8 cellular contexts compared by ENCODE assay signal in the genomic region with DNA sequence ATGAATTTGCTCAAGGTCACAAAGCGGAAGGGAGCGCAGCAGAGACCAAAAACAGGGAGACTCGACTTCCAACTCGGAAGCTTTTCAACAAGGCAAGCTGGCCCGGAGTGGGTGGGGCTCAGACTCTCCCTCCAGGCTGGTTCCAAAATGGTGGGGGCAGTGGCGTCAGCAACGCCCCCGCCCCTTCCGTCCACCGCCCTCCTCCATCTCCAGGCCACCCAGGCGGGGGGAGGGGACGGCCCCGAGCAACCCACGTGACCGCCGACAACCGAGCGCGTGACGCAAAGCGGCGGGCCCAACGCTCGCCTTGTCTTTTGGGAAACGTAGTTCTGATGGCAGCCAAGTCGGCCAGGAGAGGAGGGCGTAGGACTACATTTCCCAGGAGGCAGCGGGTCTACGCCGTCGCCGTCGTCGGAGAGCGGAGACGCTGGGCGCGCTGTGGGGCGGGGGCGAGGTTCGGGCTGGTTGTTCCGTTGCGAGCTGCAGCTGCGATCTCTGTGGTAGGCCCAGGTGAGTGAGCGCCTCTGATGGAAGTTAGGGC. TPM values are rescaled to one million over a fixed set of nuclear protein-coding genes. Genes with fewer than 3 reads are reported as not detected.
DNase-seq lines count a peak whose midpoint lies in the region; ATAC-seq and TF ChIP-seq lines count a peak whose summit lies in the region.

A gene with protein sequence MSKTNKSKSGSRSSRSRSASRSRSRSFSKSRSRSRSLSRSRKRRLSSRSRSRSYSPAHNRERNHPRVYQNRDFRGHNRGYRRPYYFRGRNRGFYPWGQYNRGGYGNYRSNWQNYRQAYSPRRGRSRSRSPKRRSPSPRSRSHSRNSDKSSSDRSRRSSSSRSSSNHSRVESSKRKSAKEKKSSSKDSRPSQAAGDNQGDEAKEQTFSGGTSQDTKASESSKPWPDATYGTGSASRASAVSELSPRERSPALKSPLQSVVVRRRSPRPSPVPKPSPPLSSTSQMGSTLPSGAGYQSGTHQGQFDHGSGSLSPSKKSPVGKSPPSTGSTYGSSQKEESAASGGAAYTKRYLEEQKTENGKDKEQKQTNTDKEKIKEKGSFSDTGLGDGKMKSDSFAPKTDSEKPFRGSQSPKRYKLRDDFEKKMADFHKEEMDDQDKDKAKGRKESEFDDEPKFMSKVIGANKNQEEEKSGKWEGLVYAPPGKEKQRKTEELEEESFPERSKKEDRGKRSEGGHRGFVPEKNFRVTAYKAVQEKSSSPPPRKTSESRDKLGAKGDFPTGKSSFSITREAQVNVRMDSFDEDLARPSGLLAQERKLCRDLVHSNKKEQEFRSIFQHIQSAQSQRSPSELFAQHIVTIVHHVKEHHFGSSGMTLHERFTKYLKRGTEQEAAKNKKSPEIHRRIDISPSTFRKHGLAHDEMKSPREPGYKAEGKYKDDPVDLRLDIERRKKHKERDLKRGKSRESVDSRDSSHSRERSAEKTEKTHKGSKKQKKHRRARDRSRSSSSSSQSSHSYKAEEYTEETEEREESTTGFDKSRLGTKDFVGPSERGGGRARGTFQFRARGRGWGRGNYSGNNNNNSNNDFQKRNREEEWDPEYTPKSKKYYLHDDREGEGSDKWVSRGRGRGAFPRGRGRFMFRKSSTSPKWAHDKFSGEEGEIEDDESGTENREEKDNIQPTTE (plus strand): TSS at position 448 of the 541 bp plus-strand sequence. CDS start 58,121 bp downstream, outside the sequence.

- peak within 1 kb of the TSS; percentile 94 for H3K4me2 ChIP-seq in BLaER1

- POLR2A ChIA-PET in activated CD4-positive, alpha-beta T cell treated with anti-CD3 and anti-CD28 coated beads, Interleukin-2, amount 10 ng/mL, durations not matched to agents 7 days and 5 days (lab: Charles Lee): interaction anchor here (0.5 to 1.7 kb wide), 4 partner anchors 14 to 163 kb away, joined by 3 to 10 read pairs (median 5); no protein-coding TSS in a partner anchor

- H3K4me3 ChIP-seq in BLaER1 (peak within 1 kb of the TSS; percentile 79), coronary artery (peak within 1 kb of the TSS; percentile 81)

- H3K36me3 Mint-ChIP-seq in activated CD4-positive, alpha-beta T cell treated with anti-CD3 and anti-CD28 coated beads, Interleukin-2, amount 10 ng/mL, durations not matched to agents 7 days and 5 days (ENCODE audit: low read depth): peaks cover 21% of the 10 kb centered on the region

- TF ChIP-seq CTCF in coronary artery (IDR thresholded peaks at IDR 0.05): peak; percentile 11

- peaks cover 32% of the 10 kb centered on the region for H3K4me1 ChIP-seq in BLaER1

- ATAC-seq in GM19328 (IDR thresholded peaks at IDR 0.05; ENCODE audit: unreplicated experiment) (peak; percentile 92), HG03520 (IDR thresholded peaks at IDR 0.05; ENCODE audit: unreplicated experiment) (peak; percentile 85), left colon (peak; percentile 91)

- H3K27ac ChIP-seq in BLaER1 (peak within 1 kb of the TSS; percentile 93), coronary artery (peak within 1 kb of the TSS; percentile 88 to 93)

- no peaks in the 10 kb centered on the region for H3K27me3 Mint-ChIP-seq in activated CD4-positive, alpha-beta T cell treated with anti-CD3 and anti-CD28 coated beads, Interleukin-2, amount 10 ng/mL, durations not matched to agents 7 days and 5 days

- peak; percentile 98 for DNase-seq in NCI-H69 (lab: John Stamatoyannopoulos, UW)
- peak; percentile 99 for DNase-seq in activated CD4-positive, alpha-beta T cell treated with anti-CD3 and anti-CD28 coated beads, Interleukin-2, amount 10 ng/mL, durations not matched to agents 7 days and 5 days
- peak; percentile 100 for DNase-seq in coronary artery (ENCODE audit: low spot score)
- peak; percentile 99 to 100 for DNase-seq in left colon
- peak; percentile 100 for DNase-seq in stimulated activated CD4-positive, alpha-beta T cell treated with anti-CD3 and anti-CD28 coated beads, Interleukin-1b, Interleukin-23, amount 100 ng/mL, for 48 hours

- H3K36me3 ChIP-seq in BLaER1: peaks cover 31% of the 10 kb centered on the region

- peaks cover 25% of the 10 kb centered on the region for H3K4me1 Mint-ChIP-seq in activated CD4-positive, alpha-beta T cell treated with anti-CD3 and anti-CD28 coated beads, Interleukin-2, amount 10 ng/mL, durations not matched to agents 7 days and 5 days

- no peaks in the 10 kb centered on the region for H3K9me3 Mint-ChIP-seq in activated CD4-positive, alpha-beta T cell treated with anti-CD3 and anti-CD28 coated beads, Interleukin-2, amount 10 ng/mL, durations not matched to agents 7 days and 5 days

- peak within 1 kb of the TSS; percentile 87 for H3K4me3 Mint-ChIP-seq in activated CD4-positive, alpha-beta T cell treated with anti-CD3 and anti-CD28 coated beads, Interleukin-2, amount 10 ng/mL, durations not matched to agents 7 days and 5 days

- intact Hi-C loops in left colon (cut with DNase I, micrococcal nuclease): no loop called here

- H3K9ac ChIP-seq in BLaER1: peak within 1 kb of the TSS; percentile 91

- CTCF ChIA-PET in activated CD4-positive, alpha-beta T cell treated with anti-CD3 and anti-CD28 coated beads, Interleukin-2, amount 10 ng/mL, durations not matched to agents 7 days and 5 days (lab: Charles Lee): interaction anchor here (1.0 to 2.7 kb wide), 10 partner anchors 11 to 86 kb away, joined by 3 to 12 read pairs (median 4); a partner anchor contains a TSS

- H4K20me1 ChIP-seq in BLaER1: peaks cover 46% of the 10 kb centered on the region

- H3K27me3 ChIP-seq in BLaER1: no peaks in the 10 kb centered on the region

- no peaks in the 10 kb centered on the region for H3K9me3 ChIP-seq in BLaER1

- peak within 1 kb of the TSS; percentile 99 for H3K27ac Mint-ChIP-seq in activated CD4-positive, alpha-beta T cell treated with anti-CD3 and anti-CD28 coated beads, Interleukin-2, amount 10 ng/mL, durations not matched to agents 7 days and 5 days

RNA-seq across cellular contexts. Expression of the gene that starts here (rescaled TPM):
- 100 to 1,000 TPM; 142 to 167 TPM for total RNA-seq in activated CD4-positive, alpha-beta T cell treated with anti-CD3 and anti-CD28 coated beads, Interleukin-2, amount 10 ng/mL, durations not matched to agents 7 days and 5 days
- total RNA-seq in left colon: 10 to 100 TPM; 78.7 to 79.7 TPM

Comparison
In these comparisons a context has a peak if more than half of its experiments do, and no peak if none do; other contexts are left out.
1. Peak in every context shown above with its lines: DNase-seq, ATAC-seq, H3K4me3 ChIP-seq and H3K27ac ChIP-seq.